In genomic region chr19:47697863-47698609, GRCh38 we compare ENCODE assay signal across 1 cellular context.
TF ChIP-seq lines count a peak whose summit lies in the region.

No MANE protein-coding gene starts in this region.

TF ChIP-seq in HepG2, 621 proteins besides CTCF, POLR2A, EP300 and RAD21 (continued from another document and continues in another):
- no peak for TF ChIP-seq THAP9 (CRISPR knock-in tag; IDR thresholded peaks at IDR 0.05; ENCODE audit: borderline replicate concordance)
- peak; percentile 54; the same call in 1 of the 2 replicates for TF ChIP-seq BHLHE40 (IDR thresholded peaks at IDR 0.05; ENCODE audit: low read length)
- no peak for TF ChIP-seq AGO1 (IDR thresholded peaks at IDR 0.05; ENCODE audit: low read depth, low read length, poor library complexity, severe bottlenecking)
- no peak for TF ChIP-seq ZSCAN20 (CRISPR knock-in tag; IDR thresholded peaks at IDR 0.05; ENCODE audit: borderline replicate concordance)
- no peak for TF ChIP-seq SAFB2 (CRISPR knock-in tag; IDR thresholded peaks at IDR 0.05; ENCODE audit: borderline replicate concordance, low read depth)
- TF ChIP-seq ZNF776 (CRISPR knock-in tag; IDR thresholded peaks at IDR 0.05): no peak
- no peak for TF ChIP-seq ZNF550 (CRISPR knock-in tag; IDR thresholded peaks at IDR 0.05; ENCODE audit: borderline replicate concordance)
- no peak for TF ChIP-seq KLF12 (CRISPR knock-in tag; IDR thresholded peaks at IDR 0.05; ENCODE audit: borderline replicate concordance)
- no peak for TF ChIP-seq NFKB2 (CRISPR knock-in tag; IDR thresholded peaks at IDR 0.05; ENCODE audit: borderline replicate concordance)
- TF ChIP-seq ATM (IDR thresholded peaks at IDR 0.05; ENCODE audit: borderline replicate concordance): no peak
- no peak for TF ChIP-seq IRF1 (CRISPR knock-in tag; IDR thresholded peaks at IDR 0.05; ENCODE audit: low read depth)
- TF ChIP-seq NONO (IDR thresholded peaks at IDR 0.05): no peak
- TF ChIP-seq NONO (CRISPR knock-in tag; conservative IDR thresholded peaks at IDR 0.05): no peak
- TF ChIP-seq CEBPG (CRISPR knock-in tag; IDR thresholded peaks at IDR 0.05): 0 out of 2 replicates have a peak, but pooled peaks have one; percentile 5
- no peak for TF ChIP-seq MTF2 (CRISPR knock-in tag; IDR thresholded peaks at IDR 0.05; ENCODE audit: borderline replicate concordance)
- no peak for TF ChIP-seq ISL2 (CRISPR knock-in tag; IDR thresholded peaks at IDR 0.05)
- TF ChIP-seq SP1 (IDR thresholded peaks at IDR 0.05): no peak
- TF ChIP-seq SP1 (CRISPR knock-in tag; IDR thresholded peaks at IDR 0.05): peak; percentile 16; the same call in 1 of the 2 replicates
- peak; percentile 51; the same call in 1 of the 2 replicates for TF ChIP-seq SOX5 (CRISPR knock-in tag; IDR thresholded peaks at IDR 0.05; ENCODE audit: borderline replicate concordance)
- no peak for TF ChIP-seq HINFP (CRISPR knock-in tag; IDR thresholded peaks at IDR 0.05; ENCODE audit: low read depth)
- no peak for TF ChIP-seq ZFP36L1 (CRISPR knock-in tag; IDR thresholded peaks at IDR 0.05)
- no peak for TF ChIP-seq YY1 (IDR thresholded peaks at IDR 0.05; ENCODE audit: insufficient read depth, insufficient replicate concordance, low read depth, low read length)
- no peak for TF ChIP-seq GATAD2A (CRISPR knock-in tag; IDR thresholded peaks at IDR 0.05)
- TF ChIP-seq KMT2A (CRISPR knock-in tag; IDR thresholded peaks at IDR 0.05): no peak
- peak; percentile 38; the same call in 1 of the 2 replicates for TF ChIP-seq PATZ1 (CRISPR knock-in tag; IDR thresholded peaks at IDR 0.05)
- no peak for TF ChIP-seq HOXD1 (CRISPR knock-in tag; IDR thresholded peaks at IDR 0.05)
- peak; percentile 24; the same call in 1 of the 2 replicates for TF ChIP-seq ELF3 (CRISPR knock-in tag; IDR thresholded peaks at IDR 0.05)
- no peak for TF ChIP-seq ZNF564 (CRISPR knock-in tag; IDR thresholded peaks at IDR 0.05)
- no peak for TF ChIP-seq ARNTL (CRISPR knock-in tag; IDR thresholded peaks at IDR 0.05)
- no peak for TF ChIP-seq NFKBIZ (CRISPR knock-in tag; IDR thresholded peaks at IDR 0.05)
- no peak for TF ChIP-seq HCFC1 (IDR thresholded peaks at IDR 0.05; ENCODE audit: low read depth, low read length)
- TF ChIP-seq NCOA1 (CRISPR knock-in tag; IDR thresholded peaks at IDR 0.05): no peak
- TF ChIP-seq RNF219 (CRISPR knock-in tag; IDR thresholded peaks at IDR 0.05): no peak
- TF ChIP-seq NR2F6 (IDR thresholded peaks at IDR 0.05): no peak
- 0 out of 2 replicates have a peak, but pooled peaks have one; percentile 26 for TF ChIP-seq NR2F6 (CRISPR knock-in tag; IDR thresholded peaks at IDR 0.05)
- no peak for TF ChIP-seq ZNF7 (CRISPR knock-in tag; IDR thresholded peaks at IDR 0.05)
- TF ChIP-seq MAFG (CRISPR knock-in tag; IDR thresholded peaks at IDR 0.05): no peak
- no peak for TF ChIP-seq MLLT10 (CRISPR knock-in tag; IDR thresholded peaks at IDR 0.05)
- 0 out of 2 replicates have a peak, but pooled peaks have one; percentile 39 for TF ChIP-seq ATF2 (CRISPR knock-in tag; IDR thresholded peaks at IDR 0.05)
- TF ChIP-seq LBX2 (CRISPR knock-in tag; IDR thresholded peaks at IDR 0.05; ENCODE audit: borderline replicate concordance): no peak
- TF ChIP-seq THAP11 (CRISPR knock-in tag; IDR thresholded peaks at IDR 0.05): peak; percentile 61
- TF ChIP-seq PLRG1 (conservative IDR thresholded peaks at IDR 0.05): no peak
- TF ChIP-seq STAG1 (CRISPR knock-in tag; IDR thresholded peaks at IDR 0.05): peak; percentile 99
- no peak for TF ChIP-seq ZNF569 (CRISPR knock-in tag; IDR thresholded peaks at IDR 0.05; ENCODE audit: borderline replicate concordance)
- TF ChIP-seq ARID2 (CRISPR knock-in tag; IDR thresholded peaks at IDR 0.05; ENCODE audit: borderline replicate concordance): no peak
- no peak for TF ChIP-seq DZIP1 (CRISPR knock-in tag; IDR thresholded peaks at IDR 0.05)
- TF ChIP-seq GFI1 (CRISPR knock-in tag; IDR thresholded peaks at IDR 0.05; ENCODE audit: borderline replicate concordance): no peak
- TF ChIP-seq PHF20 (CRISPR knock-in tag; IDR thresholded peaks at IDR 0.05): no peak
- TF ChIP-seq AFF4 (CRISPR knock-in tag; IDR thresholded peaks at IDR 0.05): no peak
- no peak for TF ChIP-seq HMG20B (CRISPR knock-in tag; conservative IDR thresholded peaks at IDR 0.05)
- no peak for TF ChIP-seq RXRB (CRISPR knock-in tag; IDR thresholded peaks at IDR 0.05; ENCODE audit: borderline replicate concordance)
- TF ChIP-seq PRPF4 (IDR thresholded peaks at IDR 0.05; ENCODE audit: low read depth, low read length, poor library complexity, severe bottlenecking): no peak
